Comparison of ENCODE assay signal across 20 cellular contexts in genomic region chr1:222054416-222054815, GRCh38.
"Had no signal": no experiment of that assay in that cellular context is flagged by ENCODE, and none has a peak within 500 bp of the region (broad histone marks: within the 10 kb centered on the region; RNA-seq: fewer than 3 reads in every experiment).

No MANE protein-coding gene starts in this region.

- H3K4me3 ChIP-seq: body of pancreas, cardiac muscle cell, lower lobe of right lung, mucosa of descending colon, sigmoid colon, smooth muscle cell had no signal

- ATAC-seq: activated CD8-positive, alpha-beta T cell treated with anti-CD3 and anti-CD28 coated beads, Interleukin-2, amount 10 ng/mL, durations not matched to agents 7 days and 5 days; body of pancreas; left lobe of liver; mucosa of descending colon; stimulated activated naive B cell treated with anti-CD40 and anti-IgM and Interleukin-4, amounts not matched to agents 10 μg/mL and 1 μg/mL and 100 μg/mL, for 72 hours had no signal

- H3K4me1 ChIP-seq: body of pancreas, lower lobe of right lung, parathyroid adenoma had no signal

- H2AFZ ChIP-seq: parathyroid adenoma had no signal

- FAIRE-seq: TTC549 had no signal

- H3K27ac ChIP-seq: body of pancreas, cardiac muscle cell, lower lobe of right lung, parathyroid adenoma, sigmoid colon, WERI-Rb-1 had no signal

- H3K27me3 ChIP-seq: body of pancreas, cardiac muscle cell, sigmoid colon had no signal

- H3K9ac ChIP-seq: parathyroid adenoma had no signal

- DNase-seq: activated CD4-positive, alpha-beta T cell treated with anti-CD3 and anti-CD28 coated beads, Interleukin-2, amount 10 ng/mL, durations not matched to agents 7 days and 5 days; activated CD4-positive, CD25-positive, alpha-beta regulatory T cell treated with anti-CD3 and anti-CD28 coated beads, Interleukin-2, amount 50 U/mL, for 72 hours; activated CD8-positive, alpha-beta T cell treated with anti-CD3 and anti-CD28 coated beads, Interleukin-2, amount 10 ng/mL, durations not matched to agents 7 days and 5 days; activated gamma-delta T cell; body of pancreas; cortex of kidney; lower lobe of right lung; mesendoderm; mucosa of descending colon; nephron progenitor cell; sigmoid colon; stimulated activated CD4-positive, alpha-beta T cell treated with anti-CD3 and anti-CD28 coated beads, Interleukin-2, amount 100 ng/mL, for 48 hours; stimulated activated CD8-positive, alpha-beta memory T cell treated with anti-CD3 and anti-CD28 coated beads, Interleukin-4, amount 100 ng/mL, for 48 hours; stimulated activated naive B cell treated with anti-CD40 and anti-IgM and Interleukin-4, amounts not matched to agents 10 μg/mL and 1 μg/mL and 100 μg/mL, for 72 hours; WERI-Rb-1 had no signal

- H3K79me2 ChIP-seq: parathyroid adenoma had no signal

- H3K9me3 ChIP-seq: body of pancreas, lower lobe of right lung, mucosa of descending colon, sigmoid colon had no signal

- H3K4me2 ChIP-seq: smooth muscle cell had no signal

- H3K36me3 ChIP-seq: cardiac muscle cell, lower lobe of right lung, sigmoid colon, WERI-Rb-1 had no signal
